Comparison of ENCODE assay signal across 24 cellular contexts in genomic region chr10:104920476-104920875, GRCh38.
"Had no signal": no experiment of that assay in that cellular context is flagged by ENCODE, and none has a peak within 500 bp of the region (broad histone marks: within the 10 kb centered on the region; RNA-seq: fewer than 3 reads in every experiment).

No MANE protein-coding gene starts in this region.

- H3K27ac Mint-ChIP-seq: dendritic cell treated with granulocyte-macrophage colony-stimulating factor and Interleukin-4, amounts not matched to agents 40 ng/mL and 50 ng/mL, for 4 days; effector memory CD8-positive, alpha-beta T cell; endodermal cell had no signal

- H3K27me3 Mint-ChIP-seq: dendritic cell treated with granulocyte-macrophage colony-stimulating factor and Interleukin-4, amounts not matched to agents 40 ng/mL and 50 ng/mL, for 4 days; effector memory CD8-positive, alpha-beta T cell had no signal

- H3K9me3 Mint-ChIP-seq: dendritic cell treated with granulocyte-macrophage colony-stimulating factor and Interleukin-4, amounts not matched to agents 40 ng/mL and 50 ng/mL, for 4 days; effector memory CD8-positive, alpha-beta T cell; endodermal cell had no signal

- H3K27me3 ChIP-seq: colonic mucosa, dorsolateral prefrontal cortex, esophagus muscularis mucosa, esophagus squamous epithelium, foreskin keratinocyte, gastrocnemius medialis, gastroesophageal sphincter had no signal

- ATAC-seq: effector memory CD8-positive, alpha-beta T cell; esophagus mucosa; foreskin keratinocyte; gastrocnemius medialis; gastroesophageal sphincter; heart left ventricle; heart right ventricle had no signal

- DNase-seq: colonic mucosa; cortex of kidney; dermis blood vessel endothelial cell; dorsolateral prefrontal cortex; effector CD4-positive, alpha-beta T cell; effector CD8-positive, alpha-beta T cell; effector memory CD4-positive, alpha-beta T cell; effector memory CD8-positive, alpha-beta T cell; erythroblast; esophagus squamous epithelium; foreskin fibroblast; foreskin keratinocyte; foreskin melanocyte; gastrocnemius medialis; glutamatergic neuron; heart left ventricle; heart right ventricle had no signal

- H3K9me3 ChIP-seq: colonic mucosa, esophagus muscularis mucosa, esophagus squamous epithelium, gastrocnemius medialis, gastroesophageal sphincter, heart left ventricle, heart right ventricle had no signal

- H3K4me1 ChIP-seq: colonic mucosa, esophagus muscularis mucosa, esophagus squamous epithelium, foreskin keratinocyte, gastrocnemius medialis, gastroesophageal sphincter, heart left ventricle, heart right ventricle had no signal

- H3K27ac ChIP-seq: colonic mucosa, coronary artery, dorsolateral prefrontal cortex, epithelial cell of prostate, esophagus muscularis mucosa, esophagus squamous epithelium, foreskin keratinocyte, gastrocnemius medialis, gastroesophageal sphincter, heart left ventricle, heart right ventricle had no signal

- H3K4me3 ChIP-seq: colonic mucosa, coronary artery, dorsolateral prefrontal cortex, esophagus muscularis mucosa, esophagus squamous epithelium, gastrocnemius medialis, gastroesophageal sphincter, heart left ventricle, heart right ventricle had no signal

- H3K4me3 Mint-ChIP-seq: dendritic cell treated with granulocyte-macrophage colony-stimulating factor and Interleukin-4, amounts not matched to agents 40 ng/mL and 50 ng/mL, for 4 days; effector memory CD8-positive, alpha-beta T cell; endodermal cell had no signal

- H3K36me3 ChIP-seq: colonic mucosa, esophagus muscularis mucosa, esophagus squamous epithelium, gastrocnemius medialis, gastroesophageal sphincter, heart left ventricle, heart right ventricle had no signal
